ENCODE assay signal across 1 cellular context in the genomic region with DNA sequence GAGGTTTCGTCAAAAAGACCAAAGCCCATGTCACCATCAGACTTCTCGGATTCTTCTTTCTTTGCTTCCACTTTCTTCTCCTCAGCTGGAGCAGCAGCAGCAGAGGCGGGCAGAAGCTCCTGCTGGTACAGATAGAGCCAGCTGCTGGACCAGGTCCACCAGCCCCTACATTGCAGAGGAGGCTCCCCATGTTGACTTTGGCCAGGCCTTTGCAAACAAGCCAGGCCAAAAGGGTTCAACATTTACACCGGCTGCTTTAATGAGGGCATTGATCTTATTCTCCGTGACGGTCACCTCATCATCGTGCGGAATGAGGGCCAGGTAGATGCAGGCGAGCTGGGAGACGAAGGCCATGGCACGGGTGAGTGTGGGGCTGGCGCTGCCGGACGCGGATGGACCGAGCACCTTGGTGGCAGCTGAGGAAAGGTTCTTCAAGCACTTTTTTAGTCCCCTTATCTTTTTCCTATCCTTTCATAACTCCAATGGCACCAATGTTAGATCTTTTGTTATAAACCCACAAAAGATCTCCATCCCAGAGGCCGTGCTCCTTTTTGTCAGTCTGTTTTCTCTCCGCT.
TF ChIP-seq lines count a peak whose summit lies in the region.

No MANE protein-coding gene starts in this region.

TF ChIP-seq in HepG2, 621 proteins besides CTCF, POLR2A, EP300 and RAD21 (continued from another document and continues in another):
- TF ChIP-seq PHF8 (CRISPR knock-in tag; IDR thresholded peaks at IDR 0.05) (no peak), FOXA3 (CRISPR knock-in tag; IDR thresholded peaks at IDR 0.05) (peak; percentile 85), ZFY (CRISPR knock-in tag; IDR thresholded peaks at IDR 0.05) (0 out of 2 replicates have a peak, but pooled peaks have one; percentile 22), RFX5 (IDR thresholded peaks at IDR 0.05; ENCODE audit: low read depth, low read length) (no peak), ELF4 (CRISPR knock-in tag; IDR thresholded peaks at IDR 0.05; ENCODE audit: borderline replicate concordance) (no peak), E2F5 (CRISPR knock-in tag; conservative IDR thresholded peaks at IDR 0.05) (no peak), ATAD3A (CRISPR knock-in tag; IDR thresholded peaks at IDR 0.05) (no peak), NFATC3 (CRISPR knock-in tag; IDR thresholded peaks at IDR 0.05) (no peak), ZBTB20 (CRISPR knock-in tag; IDR thresholded peaks at IDR 0.05; ENCODE audit: borderline replicate concordance, low read depth) (no peak), SIX4 (CRISPR knock-in tag; IDR thresholded peaks at IDR 0.05) (no peak), SAP130 (CRISPR knock-in tag; IDR thresholded peaks at IDR 0.05; ENCODE audit: low read depth) (no peak), FOXA1 (IDR thresholded peaks at IDR 0.05) (no peak), FOXA1 (CRISPR knock-in tag; IDR thresholded peaks at IDR 0.05) (peak; percentile 79), U2AF2 (IDR thresholded peaks at IDR 0.05; ENCODE audit: low read depth, low read length) (no peak), SOX5 (CRISPR knock-in tag; IDR thresholded peaks at IDR 0.05; ENCODE audit: borderline replicate concordance) (peak; percentile 29; the same call in 1 of the 2 replicates), MIXL1 (CRISPR knock-in tag; IDR thresholded peaks at IDR 0.05) (0 out of 2 replicates have a peak, but pooled peaks have one; percentile 16), ZNF720 (CRISPR knock-in tag; IDR thresholded peaks at IDR 0.05) (no peak), ZBTB1 (CRISPR knock-in tag; IDR thresholded peaks at IDR 0.05; ENCODE audit: borderline replicate concordance) (no peak), RNF219 (CRISPR knock-in tag; IDR thresholded peaks at IDR 0.05) (no peak), RXRA (CRISPR knock-in tag; IDR thresholded peaks at IDR 0.05) (peak; percentile 48; the same call in 1 of the 2 replicates), PLRG1 (conservative IDR thresholded peaks at IDR 0.05) (no peak), HDAC1 (CRISPR knock-in tag; IDR thresholded peaks at IDR 0.05) (0 out of 2 replicates have a peak, but pooled peaks have one; percentile 16), RARA (CRISPR knock-in tag; IDR thresholded peaks at IDR 0.05) (peak; percentile 41; the same call in 1 of the 2 replicates), ZNF772 (CRISPR knock-in tag; IDR thresholded peaks at IDR 0.05) (no peak), ZNF253 (CRISPR knock-in tag; IDR thresholded peaks at IDR 0.05; ENCODE audit: borderline replicate concordance) (no peak), FOXO1 (CRISPR knock-in tag; IDR thresholded peaks at IDR 0.05) (0 out of 2 replicates have a peak, but pooled peaks have one; percentile 30), ZNF644 (CRISPR knock-in tag; IDR thresholded peaks at IDR 0.05; ENCODE audit: low read depth) (0 out of 2 replicates have a peak, but pooled peaks have one; percentile 43), MTA1 (CRISPR knock-in tag; IDR thresholded peaks at IDR 0.05; ENCODE audit: borderline replicate concordance) (no peak), ZNF354B (CRISPR knock-in tag; IDR thresholded peaks at IDR 0.05) (no peak), MBD4 (IDR thresholded peaks at IDR 0.05; ENCODE audit: borderline replicate concordance, low read length) (no peak), PAXIP1 (CRISPR knock-in tag; conservative IDR thresholded peaks at IDR 0.05) (peak; percentile 34; the same call in 1 of the 2 replicates)
- TF ChIP-seq, protein P1, sequence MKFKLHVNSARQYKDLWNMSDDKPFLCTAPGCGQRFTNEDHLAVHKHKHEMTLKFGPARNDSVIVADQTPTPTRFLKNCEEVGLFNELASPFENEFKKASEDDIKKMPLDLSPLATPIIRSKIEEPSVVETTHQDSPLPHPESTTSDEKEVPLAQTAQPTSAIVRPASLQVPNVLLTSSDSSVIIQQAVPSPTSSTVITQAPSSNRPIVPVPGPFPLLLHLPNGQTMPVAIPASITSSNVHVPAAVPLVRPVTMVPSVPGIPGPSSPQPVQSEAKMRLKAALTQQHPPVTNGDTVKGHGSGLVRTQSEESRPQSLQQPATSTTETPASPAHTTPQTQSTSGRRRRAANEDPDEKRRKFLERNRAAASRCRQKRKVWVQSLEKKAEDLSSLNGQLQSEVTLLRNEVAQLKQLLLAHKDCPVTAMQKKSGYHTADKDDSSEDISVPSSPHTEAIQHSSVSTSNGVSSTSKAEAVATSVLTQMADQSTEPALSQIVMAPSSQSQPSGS (CRISPR knock-in tag; IDR thresholded peaks at IDR 0.05), result no peak
- TF ChIP-seq, protein P2, sequence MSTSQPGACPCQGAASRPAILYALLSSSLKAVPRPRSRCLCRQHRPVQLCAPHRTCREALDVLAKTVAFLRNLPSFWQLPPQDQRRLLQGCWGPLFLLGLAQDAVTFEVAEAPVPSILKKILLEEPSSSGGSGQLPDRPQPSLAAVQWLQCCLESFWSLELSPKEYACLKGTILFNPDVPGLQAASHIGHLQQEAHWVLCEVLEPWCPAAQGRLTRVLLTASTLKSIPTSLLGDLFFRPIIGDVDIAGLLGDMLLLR (CRISPR knock-in tag; IDR thresholded peaks at IDR 0.05), result no peak
- TF ChIP-seq, protein P3, sequence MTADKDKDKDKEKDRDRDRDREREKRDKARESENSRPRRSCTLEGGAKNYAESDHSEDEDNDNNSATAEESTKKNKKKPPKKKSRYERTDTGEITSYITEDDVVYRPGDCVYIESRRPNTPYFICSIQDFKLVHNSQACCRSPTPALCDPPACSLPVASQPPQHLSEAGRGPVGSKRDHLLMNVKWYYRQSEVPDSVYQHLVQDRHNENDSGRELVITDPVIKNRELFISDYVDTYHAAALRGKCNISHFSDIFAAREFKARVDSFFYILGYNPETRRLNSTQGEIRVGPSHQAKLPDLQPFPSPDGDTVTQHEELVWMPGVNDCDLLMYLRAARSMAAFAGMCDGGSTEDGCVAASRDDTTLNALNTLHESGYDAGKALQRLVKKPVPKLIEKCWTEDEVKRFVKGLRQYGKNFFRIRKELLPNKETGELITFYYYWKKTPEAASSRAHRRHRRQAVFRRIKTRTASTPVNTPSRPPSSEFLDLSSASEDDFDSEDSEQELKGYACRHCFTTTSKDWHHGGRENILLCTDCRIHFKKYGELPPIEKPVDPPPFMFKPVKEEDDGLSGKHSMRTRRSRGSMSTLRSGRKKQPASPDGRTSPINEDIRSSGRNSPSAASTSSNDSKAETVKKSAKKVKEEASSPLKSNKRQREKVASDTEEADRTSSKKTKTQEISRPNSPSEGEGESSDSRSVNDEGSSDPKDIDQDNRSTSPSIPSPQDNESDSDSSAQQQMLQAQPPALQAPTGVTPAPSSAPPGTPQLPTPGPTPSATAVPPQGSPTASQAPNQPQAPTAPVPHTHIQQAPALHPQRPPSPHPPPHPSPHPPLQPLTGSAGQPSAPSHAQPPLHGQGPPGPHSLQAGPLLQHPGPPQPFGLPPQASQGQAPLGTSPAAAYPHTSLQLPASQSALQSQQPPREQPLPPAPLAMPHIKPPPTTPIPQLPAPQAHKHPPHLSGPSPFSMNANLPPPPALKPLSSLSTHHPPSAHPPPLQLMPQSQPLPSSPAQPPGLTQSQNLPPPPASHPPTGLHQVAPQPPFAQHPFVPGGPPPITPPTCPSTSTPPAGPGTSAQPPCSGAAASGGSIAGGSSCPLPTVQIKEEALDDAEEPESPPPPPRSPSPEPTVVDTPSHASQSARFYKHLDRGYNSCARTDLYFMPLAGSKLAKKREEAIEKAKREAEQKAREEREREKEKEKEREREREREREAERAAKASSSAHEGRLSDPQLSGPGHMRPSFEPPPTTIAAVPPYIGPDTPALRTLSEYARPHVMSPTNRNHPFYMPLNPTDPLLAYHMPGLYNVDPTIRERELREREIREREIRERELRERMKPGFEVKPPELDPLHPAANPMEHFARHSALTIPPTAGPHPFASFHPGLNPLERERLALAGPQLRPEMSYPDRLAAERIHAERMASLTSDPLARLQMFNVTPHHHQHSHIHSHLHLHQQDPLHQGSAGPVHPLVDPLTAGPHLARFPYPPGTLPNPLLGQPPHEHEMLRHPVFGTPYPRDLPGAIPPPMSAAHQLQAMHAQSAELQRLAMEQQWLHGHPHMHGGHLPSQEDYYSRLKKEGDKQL (CRISPR knock-in tag; IDR thresholded peaks at IDR 0.05; ENCODE audit: low read depth), result 0 out of 2 replicates have a peak, but pooled peaks have one; percentile 19
- TF ChIP-seq, protein P4, sequence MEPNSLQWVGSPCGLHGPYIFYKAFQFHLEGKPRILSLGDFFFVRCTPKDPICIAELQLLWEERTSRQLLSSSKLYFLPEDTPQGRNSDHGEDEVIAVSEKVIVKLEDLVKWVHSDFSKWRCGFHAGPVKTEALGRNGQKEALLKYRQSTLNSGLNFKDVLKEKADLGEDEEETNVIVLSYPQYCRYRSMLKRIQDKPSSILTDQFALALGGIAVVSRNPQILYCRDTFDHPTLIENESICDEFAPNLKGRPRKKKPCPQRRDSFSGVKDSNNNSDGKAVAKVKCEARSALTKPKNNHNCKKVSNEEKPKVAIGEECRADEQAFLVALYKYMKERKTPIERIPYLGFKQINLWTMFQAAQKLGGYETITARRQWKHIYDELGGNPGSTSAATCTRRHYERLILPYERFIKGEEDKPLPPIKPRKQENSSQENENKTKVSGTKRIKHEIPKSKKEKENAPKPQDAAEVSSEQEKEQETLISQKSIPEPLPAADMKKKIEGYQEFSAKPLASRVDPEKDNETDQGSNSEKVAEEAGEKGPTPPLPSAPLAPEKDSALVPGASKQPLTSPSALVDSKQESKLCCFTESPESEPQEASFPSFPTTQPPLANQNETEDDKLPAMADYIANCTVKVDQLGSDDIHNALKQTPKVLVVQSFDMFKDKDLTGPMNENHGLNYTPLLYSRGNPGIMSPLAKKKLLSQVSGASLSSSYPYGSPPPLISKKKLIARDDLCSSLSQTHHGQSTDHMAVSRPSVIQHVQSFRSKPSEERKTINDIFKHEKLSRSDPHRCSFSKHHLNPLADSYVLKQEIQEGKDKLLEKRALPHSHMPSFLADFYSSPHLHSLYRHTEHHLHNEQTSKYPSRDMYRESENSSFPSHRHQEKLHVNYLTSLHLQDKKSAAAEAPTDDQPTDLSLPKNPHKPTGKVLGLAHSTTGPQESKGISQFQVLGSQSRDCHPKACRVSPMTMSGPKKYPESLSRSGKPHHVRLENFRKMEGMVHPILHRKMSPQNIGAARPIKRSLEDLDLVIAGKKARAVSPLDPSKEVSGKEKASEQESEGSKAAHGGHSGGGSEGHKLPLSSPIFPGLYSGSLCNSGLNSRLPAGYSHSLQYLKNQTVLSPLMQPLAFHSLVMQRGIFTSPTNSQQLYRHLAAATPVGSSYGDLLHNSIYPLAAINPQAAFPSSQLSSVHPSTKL (CRISPR knock-in tag; IDR thresholded peaks at IDR 0.05), result peak; percentile 54
- TF ChIP-seq, protein P5, sequence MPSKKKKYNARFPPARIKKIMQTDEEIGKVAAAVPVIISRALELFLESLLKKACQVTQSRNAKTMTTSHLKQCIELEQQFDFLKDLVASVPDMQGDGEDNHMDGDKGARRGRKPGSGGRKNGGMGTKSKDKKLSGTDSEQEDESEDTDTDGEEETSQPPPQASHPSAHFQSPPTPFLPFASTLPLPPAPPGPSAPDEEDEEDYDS (CRISPR knock-in tag; IDR thresholded peaks at IDR 0.05), result no peak
